ENCODE assay signal across 13 cellular contexts in genomic region chr3:49027634-49028033, GRCh38. TPM values are rescaled to one million over a fixed set of nuclear protein-coding genes. Genes with fewer than 3 reads are reported as not detected.
A peak's percentile ranks its signal among the peaks of the same experiment; 100 is the strongest.
DNase-seq lines count a peak whose midpoint lies in the region; ATAC-seq, FAIRE-seq and TF ChIP-seq lines count a peak whose summit lies in the region.
"Had no signal": no experiment of that assay in that cellular context is flagged by ENCODE, and none has a peak within 500 bp of the region (broad histone marks: within the 10 kb centered on the region; RNA-seq: fewer than 3 reads in every experiment).

No MANE protein-coding gene starts in this region.

- H3K79me2 ChIP-seq in ACC112 (ENCODE audit: control insufficient read depth, insufficient read depth, low read length, unreplicated experiment) (peaks cover 34% of the 10 kb centered on the region), GM23338 (replicated peaks; ENCODE audit: insufficient read depth) (peaks cover 28% of the 10 kb centered on the region), mesendoderm (ENCODE audit: control insufficient read depth, insufficient read depth, low read length) (peaks cover 16% of the 10 kb centered on the region)

- no peaks in the 10 kb centered on the region for H3K9me3 ChIP-seq in small intestine (ENCODE audit: control insufficient read depth, low read depth)
- H3K9me3 ChIP-seq: body of pancreas, tibial artery had no signal

- H3K18ac ChIP-seq in mesendoderm (ENCODE audit: low read length) = no peak overlapping the region

- H3K4me3 Mint-ChIP-seq in GM23338 = peak overlapping the region; percentile 94; the same call in 2 of the 3 replicates
- H3K4me3 Mint-ChIP-seq in activated T-helper 1 cell treated with anti-CD3 and anti-CD28 coated beads, Interleukin-12 subunit alpha, Interleukin-12 subunit beta, Interleukin-2, Interleukin-4 antibody, amounts not matched to agents 30 ng/mL and 10 ng/mL and 1 ng/mL, durations not matched to agents 14 hours and 24 hours and 36 hours = peak overlapping the region; percentile 93

- intact Hi-C loops in activated T-helper 1 cell treated with anti-CD3 and anti-CD28 coated beads, Interleukin-12 subunit alpha, Interleukin-12 subunit beta, Interleukin-2, Interleukin-4 antibody, amounts not matched to agents 30 ng/mL and 10 ng/mL and 1 ng/mL, durations not matched to agents 14 hours and 24 hours and 36 hours (cut with micrococcal nuclease) = loop anchor here (2.0 to 10.0 kb wide), 4 partner anchors 39 to 645 kb away; partner anchors contain the start of genes APEH, ATRIP, CCDC51 and IP6K2

- H4K5ac ChIP-seq in mesendoderm (ENCODE audit: low read length) = no peak overlapping the region

- H3K9ac ChIP-seq in mesendoderm (ENCODE audit: low read length) = peak overlapping the region; percentile 25

- peaks cover 91% of the 10 kb centered on the region for H3K36me3 Mint-ChIP-seq in GM23338 (ENCODE audit: low read depth)
- peaks cover 80% of the 10 kb centered on the region for H3K36me3 Mint-ChIP-seq in activated T-helper 1 cell treated with anti-CD3 and anti-CD28 coated beads, Interleukin-12 subunit alpha, Interleukin-12 subunit beta, Interleukin-2, Interleukin-4 antibody, amounts not matched to agents 30 ng/mL and 10 ng/mL and 1 ng/mL, durations not matched to agents 14 hours and 24 hours and 36 hours (ENCODE audit: low read depth)

- no peak overlapping the region for H2BK120ac ChIP-seq in mesendoderm (ENCODE audit: low read depth, low read length)

- peaks cover 28% of the 10 kb centered on the region for H3K4me1 Mint-ChIP-seq in GM23338
- H3K4me1 Mint-ChIP-seq in activated T-helper 1 cell treated with anti-CD3 and anti-CD28 coated beads, Interleukin-12 subunit alpha, Interleukin-12 subunit beta, Interleukin-2, Interleukin-4 antibody, amounts not matched to agents 30 ng/mL and 10 ng/mL and 1 ng/mL, durations not matched to agents 14 hours and 24 hours and 36 hours (ENCODE audit: low read depth) = peaks cover 61% of the 10 kb centered on the region

- peaks cover 57% of the 10 kb centered on the region for H3F3A ChIP-seq in GM23338 (replicated peaks; ENCODE audit: low read depth)

- WGBS in mesendoderm (ENCODE audit: extremely low coverage, insufficient coverage, low lambda C conversion rate) = no CpG with 5 or more reads among the region's 9 CpGs
- 96 to 97% (median 97%) methylated on average over 9 of the region's 9 CpGs for WGBS in small intestine, 3 donors

- H3K4me1 ChIP-seq in ACC112 (ENCODE audit: control insufficient read depth, insufficient read depth, low read length, unreplicated experiment) (peaks cover 52% of the 10 kb centered on the region), GM23338 (ENCODE audit: insufficient read depth) (peaks cover 16% of the 10 kb centered on the region; the same call in 1 of the 2 replicates), mesendoderm (ENCODE audit: control insufficient read depth, low read depth, low read length) (peaks cover 14% of the 10 kb centered on the region), small intestine (ENCODE audit: control insufficient read depth in 2 of 2, insufficient read depth in 1 of 2, low read depth in 1 of 2, low read length in 1 of 2) (peaks cover 4 to 7% of the 10 kb centered on the region in 2 donors)

- H4K8ac ChIP-seq in mesendoderm (ENCODE audit: low read depth, low read length) = no peak overlapping the region

- no peak for TF ChIP-seq CTCF in GM23338 (conservative IDR thresholded peaks at IDR 0.05; ENCODE audit: low read depth in 2 of 2)

- no peak overlapping the region for H3K4ac ChIP-seq in mesendoderm (ENCODE audit: low read depth, low read length)

- H3K36me3 ChIP-seq in ACC112 (ENCODE audit: insufficient read depth, low read length) = peaks cover 41% of the 10 kb centered on the region
- peaks cover 54% of the 10 kb centered on the region for H3K36me3 ChIP-seq in GM23338 (ENCODE audit: insufficient read depth)
- peaks cover 25% of the 10 kb centered on the region for H3K36me3 ChIP-seq in mesendoderm (ENCODE audit: control insufficient read depth, insufficient read depth, low read length)
- peaks cover 0 to 23% of the 10 kb centered on the region in 2 donors for H3K36me3 ChIP-seq in small intestine (ENCODE audit: control insufficient read depth in 2 of 2, insufficient read depth in 2 of 2, low read length in 2 of 2)

- H3K27me3 Mint-ChIP-seq in GM23338 (ENCODE audit: insufficient read depth, low read depth, poor library complexity) = peaks cover 33% of the 10 kb centered on the region
- H3K27me3 Mint-ChIP-seq in activated T-helper 1 cell treated with anti-CD3 and anti-CD28 coated beads, Interleukin-12 subunit alpha, Interleukin-12 subunit beta, Interleukin-2, Interleukin-4 antibody, amounts not matched to agents 30 ng/mL and 10 ng/mL and 1 ng/mL, durations not matched to agents 14 hours and 24 hours and 36 hours (ENCODE audit: insufficient read depth) = no peaks in the 10 kb centered on the region

- no peak overlapping the region for H3K27ac ChIP-seq in ACC112 (ENCODE audit: low read depth, low read length)
- H3K27ac ChIP-seq in GM23338 (ENCODE audit: low read depth) = no peak overlapping the region
- H3K27ac ChIP-seq in mesendoderm (ENCODE audit: low read depth, low read length) = no peak overlapping the region
- H3K27ac ChIP-seq in small intestine (ENCODE audit: low read depth in 1 of 2, low read length in 1 of 2) = no peak overlapping the region

- H2AK5ac ChIP-seq in mesendoderm (ENCODE audit: low read length) = no peak overlapping the region

- H3K4me3 ChIP-seq in ACC112 (ENCODE audit: low read depth, low read length) = peak overlapping the region; percentile 92
- peak overlapping the region; percentile 93; the same call in 1 of the 2 replicates for H3K4me3 ChIP-seq in GM23338
- H3K4me3 ChIP-seq in mesendoderm (ENCODE audit: low read length) = no peak overlapping the region
- H3K4me3 ChIP-seq in small intestine (ENCODE audit: low read depth in 1 of 2, low read length in 2 of 2) = no peak overlapping the region
- H3K4me3 ChIP-seq: body of pancreas had no signal

- DNase-seq in GM23338 (ENCODE audit: low spot score) = no peak
- no peak for DNase-seq in activated T-helper 1 cell treated with anti-CD3 and anti-CD28 coated beads, Interleukin-12 subunit alpha, Interleukin-12 subunit beta, Interleukin-2, Interleukin-4 antibody, amounts not matched to agents 30 ng/mL and 10 ng/mL and 1 ng/mL, durations not matched to agents 14 hours and 24 hours and 36 hours (ENCODE audit: low spot score)
- DNase-seq in mesendoderm = no peak
- DNase-seq in small intestine = no peak
- DNase-seq: body of pancreas; Kasumi-1; NCI-H69; stimulated activated CD4-positive, alpha-beta T cell treated with anti-CD3 and anti-CD28 coated beads, Interleukin-2, amount 100 ng/mL, for 24 hours; tibial artery had no signal

- H2AFZ ChIP-seq in ACC112 (ENCODE audit: low read length, unreplicated experiment) = no peak overlapping the region
- no peak overlapping the region for H2AFZ ChIP-seq in GM23338

- H3K9me2 ChIP-seq in GM23338 (ENCODE audit: insufficient read depth) = no peaks in the 10 kb centered on the region

- no peak overlapping the region for H3K23ac ChIP-seq in mesendoderm (ENCODE audit: low read length)

- peaks cover 17% of the 10 kb centered on the region for H3K79me1 ChIP-seq in mesendoderm (ENCODE audit: low read length)

- no peak for ATAC-seq in GM23338
- ATAC-seq in GM18861 (IDR thresholded peaks at IDR 0.05; ENCODE audit: unreplicated experiment) = no peak
- no peak for ATAC-seq in HG02938 (IDR thresholded peaks at IDR 0.05; ENCODE audit: unreplicated experiment)
- no peak for ATAC-seq in GM21723 (IDR thresholded peaks at IDR 0.05; ENCODE audit: unreplicated experiment)
- ATAC-seq: body of pancreas had no signal

- no peak overlapping the region for H2BK15ac ChIP-seq in mesendoderm (replicated peaks; ENCODE audit: low read depth)

- H3K27me3 ChIP-seq in ACC112 (ENCODE audit: insufficient read depth, low read length) = no peaks in the 10 kb centered on the region
- H3K27me3 ChIP-seq in GM23338 (ENCODE audit: insufficient read depth) = no peaks in the 10 kb centered on the region
- no peaks in the 10 kb centered on the region for H3K27me3 ChIP-seq in mesendoderm (ENCODE audit: insufficient read depth, low read length, poor library complexity)
- H3K27me3 ChIP-seq in small intestine (ENCODE audit: control insufficient read depth in 2 of 2, insufficient read depth in 2 of 2, low read length in 2 of 2) = no peaks in the 10 kb centered on the region
- H3K27me3 ChIP-seq: body of pancreas, tibial artery had no signal

- no peak overlapping the region for H2BK5ac ChIP-seq in mesendoderm (ENCODE audit: low read length)

- peak overlapping the region; percentile 80; the same call in 1 of the 2 replicates for H3K27ac Mint-ChIP-seq in GM23338
- peak overlapping the region; percentile 18 for H3K27ac Mint-ChIP-seq in activated T-helper 1 cell treated with anti-CD3 and anti-CD28 coated beads, Interleukin-12 subunit alpha, Interleukin-12 subunit beta, Interleukin-2, Interleukin-4 antibody, amounts not matched to agents 30 ng/mL and 10 ng/mL and 1 ng/mL, durations not matched to agents 14 hours and 24 hours and 36 hours

- H4K20me1 ChIP-seq in GM23338 (replicated peaks; ENCODE audit: insufficient read depth) = peaks cover 25% of the 10 kb centered on the region

- no peak overlapping the region for H3K56ac ChIP-seq in mesendoderm (ENCODE audit: low read length)

- no peaks in the 10 kb centered on the region; the same call in 1 of the 3 replicates for H3K9me3 Mint-ChIP-seq in GM23338
- no peaks in the 10 kb centered on the region for H3K9me3 Mint-ChIP-seq in activated T-helper 1 cell treated with anti-CD3 and anti-CD28 coated beads, Interleukin-12 subunit alpha, Interleukin-12 subunit beta, Interleukin-2, Interleukin-4 antibody, amounts not matched to agents 30 ng/mL and 10 ng/mL and 1 ng/mL, durations not matched to agents 14 hours and 24 hours and 36 hours

- FAIRE-seq in small intestine (lab: Jason Lieb, UNC) = no peak

- peak overlapping the region; percentile 98; the same call in 1 of the 2 replicates for H3K4me2 ChIP-seq in GM23338
- H3K4me2 ChIP-seq in mesendoderm (ENCODE audit: low read length) = no peak overlapping the region

RNA-seq across cellular contexts. Expression of gene IMPDH2, which starts 1.6 kb away (rescaled TPM):
- 297 and 314 TPM in 2 replicates for total RNA-seq in GM23338 (2014; rRNA removed; shearing (Covaris generic))
- 198 and 216 TPM in 2 replicates for polyA plus RNA-seq in GM23338 (2016; fragmentation: Nextera tagmentation; extraction: Ambion mirVana)
- total RNA-seq in activated T-helper 1 cell treated with anti-CD3 and anti-CD28 coated beads, Interleukin-12 subunit alpha, Interleukin-12 subunit beta, Interleukin-2, Interleukin-4 antibody, amounts not matched to agents 30 ng/mL and 10 ng/mL and 1 ng/mL, durations not matched to agents 14 hours and 24 hours and 36 hours = 423 and 434 TPM in 2 replicates
- polyA plus RNA-seq in mesendoderm (2013, experiment 1 of 2) = 301 TPM
- polyA plus RNA-seq in mesendoderm (2013, experiment 2 of 2) = 302 TPM
- polyA plus RNA-seq in small intestine = 100 to 1,000 TPM in 1 of 3 donors, 10 to 100 TPM in 2; 47.2 to 219 (median 62.4) TPM

RNA-seq across cellular contexts. Expression of gene NDUFAF3, which starts 5.7 kb away (rescaled TPM):
- total RNA-seq in GM23338 (2014; rRNA removed; shearing (Covaris generic)) = 32.3 and 49.9 TPM in 2 replicates
- 118 and 122 TPM in 2 replicates for polyA plus RNA-seq in GM23338 (2016; fragmentation: Nextera tagmentation; extraction: Ambion mirVana)
- 126 and 129 TPM in 2 replicates for total RNA-seq in activated T-helper 1 cell treated with anti-CD3 and anti-CD28 coated beads, Interleukin-12 subunit alpha, Interleukin-12 subunit beta, Interleukin-2, Interleukin-4 antibody, amounts not matched to agents 30 ng/mL and 10 ng/mL and 1 ng/mL, durations not matched to agents 14 hours and 24 hours and 36 hours
- 35.6 TPM for polyA plus RNA-seq in mesendoderm (2013, experiment 1 of 2)
- polyA plus RNA-seq in mesendoderm (2013, experiment 2 of 2) = 35.4 TPM
- polyA plus RNA-seq in small intestine = 10 to 100 TPM; 56.8 to 82.4 (median 75.4) TPM

RNA-seq across cellular contexts. Expression of gene DALRD3, which starts 9.3 kb away (rescaled TPM):
- total RNA-seq in GM23338 (2014; rRNA removed; shearing (Covaris generic)) = 38.0 and 57.7 TPM in 2 replicates
- polyA plus RNA-seq in GM23338 (2016; fragmentation: Nextera tagmentation; extraction: Ambion mirVana) (31.0 and 31.3 TPM in 2 replicates), small intestine (10 to 100 TPM; 22.0 to 23.7 (median 22.7) TPM)
- 35.7 and 37.4 TPM in 2 replicates for total RNA-seq in activated T-helper 1 cell treated with anti-CD3 and anti-CD28 coated beads, Interleukin-12 subunit alpha, Interleukin-12 subunit beta, Interleukin-2, Interleukin-4 antibody, amounts not matched to agents 30 ng/mL and 10 ng/mL and 1 ng/mL, durations not matched to agents 14 hours and 24 hours and 36 hours
- 24.5 TPM for polyA plus RNA-seq in mesendoderm (2013, experiment 1 of 2)
- polyA plus RNA-seq in mesendoderm (2013, experiment 2 of 2) = 25.7 TPM

RNA-seq across cellular contexts. Expression of gene WDR6, which starts 20.4 kb away (rescaled TPM):
- total RNA-seq in GM23338 (2014; rRNA removed; shearing (Covaris generic)) = 151 and 156 TPM in 2 replicates
- polyA plus RNA-seq in GM23338 (2016; fragmentation: Nextera tagmentation; extraction: Ambion mirVana) (76.5 and 83.7 TPM in 2 replicates), small intestine (100 to 1,000 TPM in 2 of 3 donors, 10 to 100 TPM in 1; 98.5 to 154 (median 137) TPM)
- 143 and 145 TPM in 2 replicates for total RNA-seq in activated T-helper 1 cell treated with anti-CD3 and anti-CD28 coated beads, Interleukin-12 subunit alpha, Interleukin-12 subunit beta, Interleukin-2, Interleukin-4 antibody, amounts not matched to agents 30 ng/mL and 10 ng/mL and 1 ng/mL, durations not matched to agents 14 hours and 24 hours and 36 hours
- polyA plus RNA-seq in mesendoderm (2013, experiment 1 of 2) = 73.5 TPM
- 74.2 TPM for polyA plus RNA-seq in mesendoderm (2013, experiment 2 of 2)

RNA-seq across cellular contexts. Expression of gene P4HTM, which starts 37.6 kb away (rescaled TPM):
- 22.1 and 28.7 TPM in 2 replicates for total RNA-seq in GM23338 (2014; rRNA removed; shearing (Covaris generic))
- polyA plus RNA-seq in GM23338 (2016; fragmentation: Nextera tagmentation; extraction: Ambion mirVana) (15.9 and 17.9 TPM in 2 replicates), small intestine (10 to 100 TPM; 30.6 to 40.9 (median 38.4) TPM)
- 34.5 and 36.8 TPM in 2 replicates for total RNA-seq in activated T-helper 1 cell treated with anti-CD3 and anti-CD28 coated beads, Interleukin-12 subunit alpha, Interleukin-12 subunit beta, Interleukin-2, Interleukin-4 antibody, amounts not matched to agents 30 ng/mL and 10 ng/mL and 1 ng/mL, durations not matched to agents 14 hours and 24 hours and 36 hours
- 6.9 TPM for polyA plus RNA-seq in mesendoderm (2013, experiment 1 of 2)
- 6.6 TPM for polyA plus RNA-seq in mesendoderm (2013, experiment 2 of 2)

Comparison
In these comparisons a context has a peak if more than half of its experiments do, and no peak if none do; other contexts are left out.
1. H3K4me3 ChIP-seq: peak in ACC112 (single experiment) and GM23338 (single experiment); none in mesendoderm (single experiment) and small intestine (0 of 2).